Comparison of ENCODE assay signal across 11 cellular contexts in genomic region chrX:25070038-25070437, GRCh38. TPM values are rescaled to one million over a fixed set of nuclear protein-coding genes. Genes with fewer than 3 reads are reported as not detected.
"Had no signal": no experiment of that assay in that cellular context is flagged by ENCODE, and none has a peak within 500 bp of the region (broad histone marks: within the 10 kb centered on the region; RNA-seq: fewer than 3 reads in every experiment).

No MANE protein-coding gene starts in this region.

- H3K4me3 ChIP-seq: GM23338, HAP-1 had no signal

- H3K9me3 Mint-ChIP-seq: HFFc6 had no signal

- H2AFZ ChIP-seq: GM23338 had no signal

- DNase-seq: H7, HFFc6, Karpas-422, KBM-7 had no signal

- H3K4me3 Mint-ChIP-seq: GM23338, HFFc6 had no signal

- H3K27ac ChIP-seq: KMS-11 had no signal

- H3K4me2 ChIP-seq: GM23338, KMS-11 had no signal

- FAIRE-seq: HTR-8/SVneo had no signal

- H3K27ac Mint-ChIP-seq: GM23338, HFFc6 had no signal

- ATAC-seq: GM23338, HCT116 had no signal

- H3K9ac ChIP-seq: KMS-11 had no signal

RNA-seq across cellular contexts. Expression of gene ARX, which starts 54.3 kb away (rescaled TPM):
- total RNA-seq: GM23338, H4, H7, HFFc6, HT-29 had no signal
